26 cellular contexts compared by ENCODE assay signal in genomic region chr18:5481621-5482020, GRCh38.
"Had no signal": no experiment of that assay in that cellular context is flagged by ENCODE, and none has a peak within 500 bp of the region (broad histone marks: within the 10 kb centered on the region; RNA-seq: fewer than 3 reads in every experiment).

No MANE protein-coding gene starts in this region.

- H2AFZ ChIP-seq: parathyroid adenoma had no signal

- H3K4me3 ChIP-seq: ovary, psoas muscle, right lobe of liver, sigmoid colon, stomach, thoracic aorta, thyroid gland, tibial nerve, upper lobe of right lung, uterus had no signal

- H3K9me3 ChIP-seq: ovary, right lobe of liver, thoracic aorta, thyroid gland, upper lobe of right lung, uterus had no signal

- H3K36me3 ChIP-seq: ovary, right lobe of liver, stomach, thoracic aorta, thyroid gland, upper lobe of right lung, uterus had no signal

- H3K4me1 ChIP-seq: psoas muscle, right lobe of liver, stomach, upper lobe of right lung, uterus had no signal

- ATAC-seq: naive thymus-derived CD8-positive, alpha-beta T cell; natural killer cell treated with Interleukin-12 subunit alpha and Interleukin-12 subunit beta and Interleukin-15 and Interleukin-18, amount 100 ng/mL, for 72 hours; psoas muscle; right cardiac atrium; right lobe of liver; stimulated activated effector memory CD8-positive, alpha-beta T cell treated with anti-CD3 and anti-CD28 coated beads, Interleukin-12 subunit alpha, Interleukin-12 subunit beta, amount 100 ng/mL, for 72 hours; stimulated activated naive B cell treated with anti-CD40 and anti-IgM and Interleukin-4, amounts not matched to agents 10 μg/mL and 1 μg/mL and 100 μg/mL, for 72 hours; upper lobe of right lung had no signal

- H3K9ac ChIP-seq: parathyroid adenoma had no signal

- H3K27ac ChIP-seq: ovary, parathyroid adenoma, psoas muscle, right lobe of liver, stomach, thoracic aorta, thyroid gland, tibial nerve, upper lobe of right lung, uterus had no signal

- H3K27me3 ChIP-seq: ovary, right lobe of liver, sigmoid colon, stomach, thyroid gland, tibial nerve, upper lobe of right lung, uterus had no signal

- DNase-seq: naive B cell; naive thymus-derived CD8-positive, alpha-beta T cell; nephron progenitor cell; occipital lobe; ovary; posterior cingulate gyrus; psoas muscle; right cardiac atrium; right lobe of liver; sigmoid colon; small intestine; stimulated activated CD4-positive, alpha-beta T cell treated with anti-CD3 and anti-CD28 coated beads, Interleukin-15, amount 100 ng/mL, for 24 hours; stimulated activated CD4-positive, alpha-beta T cell treated with anti-CD3 and anti-CD28 coated beads, Interleukin-2, amount 100 ng/mL, for 24 hours; stimulated activated CD4-positive, alpha-beta T cell treated with anti-CD3 and anti-CD28 coated beads, Interleukin-2, amount 100 ng/mL, for 48 hours; stimulated activated CD4-positive, alpha-beta T cell treated with anti-CD3 and anti-CD28 coated beads, Interleukin-4, amount 100 ng/mL, for 24 hours; stimulated activated naive B cell treated with anti-CD40 and anti-IgM and Interleukin-4, amounts not matched to agents 10 μg/mL and 1 μg/mL and 100 μg/mL, for 72 hours; stimulated activated naive CD4-positive, alpha-beta T cell treated with Interleukin-2 at 50 U/mL for 16 hours; stomach; thyroid gland; upper lobe of right lung; uterus had no signal
